10 cellular contexts compared by ENCODE assay signal in genomic region chr4:38368612-38369011, GRCh38.
DNase-seq lines count a peak whose midpoint lies in the region; ATAC-seq and TF ChIP-seq lines count a peak whose summit lies in the region.
"Had no signal": no experiment of that assay in that cellular context is flagged by ENCODE, and none has a peak within 500 bp of the region (broad histone marks: within the 10 kb centered on the region; RNA-seq: fewer than 3 reads in every experiment).

No MANE protein-coding gene starts in this region.

- no peak overlapping the region for H2BK12ac ChIP-seq in trophoblast cell (ENCODE audit: low read length)

- H2AFZ ChIP-seq in trophoblast cell (ENCODE audit: insufficient read depth, low read length, poor library complexity) = no peak overlapping the region

- H3K27me3 ChIP-seq in trophoblast cell (ENCODE audit: insufficient read depth, low read length) = no peaks in the 10 kb centered on the region
- no peaks in the 10 kb centered on the region for H3K27me3 ChIP-seq in right lobe of liver

- H3K4me3 ChIP-seq in cardiac fibroblast (replicated peaks in 1 of 2; ENCODE audit: low read depth in 2 of 2, low read length in 2 of 2) (no peak overlapping the region), trophoblast cell (ENCODE audit: low read depth, low read length) (no peak overlapping the region), right lobe of liver (no peak overlapping the region)

- H3K79me2 ChIP-seq in trophoblast cell (ENCODE audit: control insufficient read depth, insufficient read depth, low read length, poor library complexity) = no peaks in the 10 kb centered on the region

- H2AK5ac ChIP-seq in trophoblast cell (ENCODE audit: low read length) = no peak overlapping the region

- no peak for ATAC-seq in right lobe of liver

- H2BK120ac ChIP-seq in trophoblast cell (ENCODE audit: insufficient read depth, low read length, poor library complexity) = no peak overlapping the region

- H3K36me3 ChIP-seq in trophoblast cell (ENCODE audit: control insufficient read depth in 1 of 2, insufficient read depth in 2 of 2, low read length in 2 of 2) (no peaks in the 10 kb centered on the region), right lobe of liver (no peaks in the 10 kb centered on the region)

- no peak overlapping the region for H4K8ac ChIP-seq in trophoblast cell (ENCODE audit: low read depth, low read length)

- no peak overlapping the region for H3K14ac ChIP-seq in trophoblast cell (ENCODE audit: low read length)

- H3K9me3 ChIP-seq in trophoblast cell (ENCODE audit: insufficient read depth, low read depth, low read length) = no peaks in the 10 kb centered on the region
- H3K9me3 ChIP-seq in right lobe of liver = no peaks in the 10 kb centered on the region

- no peak overlapping the region for H3K23ac ChIP-seq in trophoblast cell (ENCODE audit: low read length)

- H3K4me1 ChIP-seq in trophoblast cell (ENCODE audit: control insufficient read depth in 1 of 2, insufficient read depth in 2 of 2, low read length in 2 of 2) (no peaks in the 10 kb centered on the region), right lobe of liver (peaks cover 0 to 23% (median 6%) of the 10 kb centered on the region in 4 donors)

- H4K12ac ChIP-seq in trophoblast cell (ENCODE audit: low read depth, low read length) = no peak overlapping the region

- H3K27ac ChIP-seq in trophoblast cell (ENCODE audit: low read depth, low read length) (no peak overlapping the region), right lobe of liver (no peak overlapping the region)

- TF ChIP-seq CTCF in cardiac fibroblast (IDR thresholded peaks at IDR 0.05; ENCODE audit: low read depth, low read length) (no peak), right lobe of liver (IDR thresholded peaks at IDR 0.05) (no peak)

- no CpG with 5 or more reads among the region's 2 CpGs for WGBS in trophoblast cell (ENCODE audit: extremely low coverage, insufficient coverage, insufficient read length)
- 79% methylated on average over 2 of the region's 2 CpGs for WGBS in right lobe of liver (ENCODE audit: insufficient coverage, low coverage, low lambda C conversion rate, missing lambda C conversion rate)

- H3K79me1 ChIP-seq in trophoblast cell (ENCODE audit: low read length) = no peaks in the 10 kb centered on the region

- TF ChIP-seq POLR2A in right lobe of liver (IDR thresholded peaks at IDR 0.05) = no peak

- H3K4me2 ChIP-seq in trophoblast cell (ENCODE audit: low read length) = no peak overlapping the region

- H3K9ac ChIP-seq in trophoblast cell (ENCODE audit: low read length) = no peak overlapping the region

- intact Hi-C loops in right lobe of liver (cut with DNase I) = no loop called here

- no peak overlapping the region for H3K18ac ChIP-seq in trophoblast cell (ENCODE audit: low read length)

- no peak overlapping the region for H3K4ac ChIP-seq in trophoblast cell (ENCODE audit: low read depth, low read length)

- H4K91ac ChIP-seq in trophoblast cell (ENCODE audit: low read depth, low read length) = no peak overlapping the region

- no peak overlapping the region for H2BK5ac ChIP-seq in trophoblast cell (ENCODE audit: low read depth, low read length, poor library complexity)

- peak; percentile 5 for DNase-seq in activated CD4-positive, alpha-beta T cell treated with anti-CD3 and anti-CD28 coated beads for 48 hours
- no peak for DNase-seq in activated CD4-positive, alpha-beta T cell treated with anti-CD3 and anti-CD28 coated beads, Interleukin-2, amount 50 U/mL, for 48 hours
- peak; percentile 23 to 72 for DNase-seq in NCI-H524 (lab: John Stamatoyannopoulos, UW)
- peak; percentile 30 to 62 for DNase-seq in cardiac fibroblast (ENCODE audit: low read depth in 2 of 2)
- peak; percentile 10 to 61 for DNase-seq in trophoblast cell
- no peak for DNase-seq in globus pallidus (ENCODE audit: low spot score)
- DNase-seq in right lobe of liver = no peak
- no peak for DNase-seq in putamen (ENCODE audit: low spot score)
- DNase-seq: activated B cell treated with CpG ODN at 0.5 μM for 24 hours, MM.1S had no signal

Comparison
In these comparisons a context has a peak if more than half of its experiments do, and no peak if none do; other contexts are left out.
1. DNase-seq: peak in activated CD4-positive, alpha-beta T cell treated with anti-CD3 and anti-CD28 coated beads for 48 hours (single experiment), NCI-H524 (2 of 2), cardiac fibroblast (2 of 2) and trophoblast cell (2 of 2); none in activated CD4-positive, alpha-beta T cell treated with anti-CD3 and anti-CD28 coated beads, Interleukin-2, amount 50 U/mL, for 48 hours (0 of 2), globus pallidus (single experiment), right lobe of liver (0 of 3) and putamen (single experiment).